In genomic region chr21:42193131-42193671, GRCh38 we compare ENCODE assay signal across 9 cellular contexts.
DNase-seq lines count a peak whose midpoint lies in the region; ATAC-seq and TF ChIP-seq lines count a peak whose summit lies in the region.
"Had no signal": no experiment of that assay in that cellular context is flagged by ENCODE, and none has a peak within 500 bp of the region (broad histone marks: within the 10 kb centered on the region; RNA-seq: fewer than 3 reads in every experiment).

No MANE protein-coding gene starts in this region.

- H3K9me3 Mint-ChIP-seq in stimulated activated naive B cell treated with anti-CD40 and anti-IgM and Interleukin-4, amounts not matched to agents 10 μg/mL and 1 μg/mL and 100 μg/mL, for 72 hours = no peaks in the 10 kb centered on the region

- no peak for ATAC-seq in stimulated activated naive B cell treated with anti-CD40 and anti-IgM and Interleukin-4, amounts not matched to agents 10 μg/mL and 1 μg/mL and 100 μg/mL, for 72 hours (replicated peaks)
- no peak for ATAC-seq in GM18502 (IDR thresholded peaks at IDR 0.05; ENCODE audit: poor library complexity, unreplicated experiment)
- ATAC-seq: foreskin keratinocyte had no signal

- peaks cover 0 to 2% of the 10 kb centered on the region in 2 donors for H3K36me3 Mint-ChIP-seq in stimulated activated naive B cell treated with anti-CD40 and anti-IgM and Interleukin-4, amounts not matched to agents 10 μg/mL and 1 μg/mL and 100 μg/mL, for 72 hours

- no peak overlapping the region for H3K4me3 Mint-ChIP-seq in stimulated activated naive B cell treated with anti-CD40 and anti-IgM and Interleukin-4, amounts not matched to agents 10 μg/mL and 1 μg/mL and 100 μg/mL, for 72 hours

- DNase-seq in MV-4-11 (lab: John Stamatoyannopoulos, UW) = peak; percentile 62
- peak; percentile 36 to 45 (median 44) for DNase-seq in activated CD8-positive, alpha-beta memory T cell treated with anti-CD3 and anti-CD28 coated beads for 48 hours (ENCODE audit: low read depth in 2 of 3, low spot score in 2 of 3)
- DNase-seq in choroid plexus epithelial cell (ENCODE audit: low read depth) = peak; percentile 85
- peak; percentile 53 for DNase-seq in stimulated activated CD4-positive, alpha-beta T cell treated with anti-CD3 and anti-CD28 coated beads, Interleukin-4, amount 100 ng/mL, for 24 hours
- no peak for DNase-seq in NOMO-1 treated with DMSO at 0.1 percent for 48 hours (lab: John Stamatoyannopoulos, UW; ENCODE audit: unreplicated experiment)
- DNase-seq in stimulated activated naive B cell treated with anti-CD40 and anti-IgM and Interleukin-4, amounts not matched to agents 10 μg/mL and 1 μg/mL and 100 μg/mL, for 72 hours = no peak
- no peak for DNase-seq in amygdala (lab: John Stamatoyannopoulos, UW)

- H3K27ac Mint-ChIP-seq in stimulated activated naive B cell treated with anti-CD40 and anti-IgM and Interleukin-4, amounts not matched to agents 10 μg/mL and 1 μg/mL and 100 μg/mL, for 72 hours = no peak overlapping the region

- H3K27me3 Mint-ChIP-seq in stimulated activated naive B cell treated with anti-CD40 and anti-IgM and Interleukin-4, amounts not matched to agents 10 μg/mL and 1 μg/mL and 100 μg/mL, for 72 hours = peaks cover 3 to 16% of the 10 kb centered on the region in 2 donors

- H3K4me1 Mint-ChIP-seq in stimulated activated naive B cell treated with anti-CD40 and anti-IgM and Interleukin-4, amounts not matched to agents 10 μg/mL and 1 μg/mL and 100 μg/mL, for 72 hours = peaks cover 15 to 37% of the 10 kb centered on the region in 2 donors

- no peak overlapping the region for H3K4me3 ChIP-seq in choroid plexus epithelial cell (ENCODE audit: low read depth, low read length)

- no peak for TF ChIP-seq CTCF in choroid plexus epithelial cell (conservative IDR thresholded peaks at IDR 0.05; ENCODE audit: low read depth, low read length)

Comparison
In these comparisons a context has a peak if more than half of its experiments do, and no peak if none do; other contexts are left out.
1. DNase-seq: peak in MV-4-11 (single experiment), activated CD8-positive, alpha-beta memory T cell treated with anti-CD3 and anti-CD28 coated beads for 48 hours (3 of 3), choroid plexus epithelial cell (single experiment) and stimulated activated CD4-positive, alpha-beta T cell treated with anti-CD3 and anti-CD28 coated beads, Interleukin-4, amount 100 ng/mL, for 24 hours (single experiment); none in NOMO-1 treated with DMSO at 0.1 percent for 48 hours (single experiment), stimulated activated naive B cell treated with anti-CD40 and anti-IgM and Interleukin-4, amounts not matched to agents 10 μg/mL and 1 μg/mL and 100 μg/mL, for 72 hours (single experiment) and amygdala (0 of 56).